1 cellular context compared by ENCODE assay signal in the genomic region with DNA sequence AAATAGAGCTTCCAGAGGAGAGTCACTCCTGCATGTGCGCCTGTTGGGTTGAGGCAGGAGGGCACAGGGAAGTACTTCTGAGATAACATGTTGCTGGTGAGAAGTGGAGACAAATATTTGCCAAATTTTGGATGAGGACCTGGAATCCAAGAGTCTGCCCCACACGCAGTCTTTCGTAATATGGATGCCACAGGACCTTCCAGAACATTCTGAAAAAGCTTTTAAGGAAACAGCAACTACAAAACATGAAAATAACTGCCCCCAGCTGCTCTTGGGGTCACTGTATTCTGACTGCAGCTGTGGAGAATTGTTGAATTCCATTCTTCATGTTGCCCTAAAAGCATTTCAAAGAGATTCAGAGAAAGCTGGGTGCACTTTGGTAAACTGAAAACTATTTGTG.
TF ChIP-seq lines count a peak whose summit lies in the region.

No MANE protein-coding gene starts in this region.

TF ChIP-seq in GM23338, 12 proteins besides CTCF, POLR2A, EP300 and RAD21 (continued from another document):
- TF ChIP-seq REST (IDR thresholded peaks at IDR 0.05; ENCODE audit: unreplicated experiment), result no peak
- no peak for TF ChIP-seq NANOG (IDR thresholded peaks at IDR 0.05; ENCODE audit: borderline replicate concordance)
- no peak for TF ChIP-seq EZH2 (IDR thresholded peaks at IDR 0.05; ENCODE audit: low read depth, unreplicated experiment)
- TF ChIP-seq EZH2phosphoT487 (IDR thresholded peaks at IDR 0.05; ENCODE audit: unreplicated experiment), result no peak
